ENCODE assay signal across 1 cellular context in the genomic region with DNA sequence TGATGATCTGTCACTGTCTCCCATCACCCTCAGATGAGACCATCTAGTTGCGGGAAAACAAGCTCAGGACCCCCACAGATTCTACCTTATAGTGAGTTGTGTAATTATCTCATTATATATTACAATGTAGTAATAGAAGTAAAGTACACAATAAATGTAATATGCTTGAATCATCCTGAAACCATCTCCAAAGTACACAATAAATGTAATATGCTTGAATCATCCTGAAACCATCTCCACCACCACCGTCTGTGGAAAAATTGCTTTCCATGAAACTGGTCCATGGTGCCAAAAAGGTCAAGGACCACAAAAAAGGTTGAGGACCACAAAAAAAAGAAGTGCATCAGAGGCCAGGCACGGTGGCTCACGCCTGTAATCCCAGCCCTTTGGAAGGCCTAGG. TPM values are rescaled to one million over a fixed set of nuclear protein-coding genes. Genes with fewer than 3 reads are reported as not detected.
"Had no signal": no experiment of that assay in that cellular context is flagged by ENCODE, and none has a peak within 500 bp of the region (broad histone marks: within the 10 kb centered on the region; RNA-seq: fewer than 3 reads in every experiment).

No MANE protein-coding gene starts in this region.

RNA-seq across cellular contexts. Expression of gene LIMS3, which starts 29.3 kb away (rescaled TPM):
- total RNA-seq: activated B cell treated with CpG ODN at 0.5 μM for 24 hours had no signal
